In genomic region chr1:240776237-240776636, GRCh38 we compare ENCODE assay signal across 17 cellular contexts.
DNase-seq lines count a peak whose midpoint lies in the region; ATAC-seq, FAIRE-seq and TF ChIP-seq lines count a peak whose summit lies in the region.
"Had no signal": no experiment of that assay in that cellular context is flagged by ENCODE, and none has a peak within 500 bp of the region (broad histone marks: within the 10 kb centered on the region; RNA-seq: fewer than 3 reads in every experiment).

No MANE protein-coding gene starts in this region.

- no peak overlapping the region for H2AFZ ChIP-seq in GM23338

- TF ChIP-seq CTCF in GM23338 (conservative IDR thresholded peaks at IDR 0.05; ENCODE audit: low read depth in 2 of 2) (no peak), RWPE1 (conservative IDR thresholded peaks at IDR 0.05; ENCODE audit: low read depth) (no peak), epithelial cell of esophagus (IDR thresholded peaks at IDR 0.05; ENCODE audit: insufficient read depth, low read depth, low read length, missing control alignments) (no peak), uterus (IDR thresholded peaks at IDR 0.05) (no peak)

- DNase-seq in GM23338 (ENCODE audit: low spot score) = no peak
- peak; percentile 27 for DNase-seq in RWPE1 (ENCODE audit: low spot score)
- DNase-seq in epithelial cell of esophagus (ENCODE audit: low read depth) = peak; percentile 34
- peak; percentile 31 for DNase-seq in small intestine
- no peak for DNase-seq in uterus
- DNase-seq in A172 (ENCODE audit: low spot score) = no peak
- no peak for DNase-seq in anterior cingulate cortex (lab: John Stamatoyannopoulos, UW)
- DNase-seq: C1 segment of cervical spinal cord; CD4-positive, alpha-beta T cell; DMS79; HCEC 1CT had no signal

- CTCF ChIA-PET in RWPE1 (lab: Yijun Ruan, JAX) = interaction anchor here (0.6 to 0.7 kb wide), 2 partner anchors 55 to 712 kb away, joined by 3 read pairs; no protein-coding TSS in a partner anchor

- no peak overlapping the region for H3K27ac Mint-ChIP-seq in GM23338
- H3K27ac Mint-ChIP-seq: B cell; CD4-positive, alpha-beta T cell had no signal

- TF ChIP-seq POLR2A in uterus (IDR thresholded peaks at IDR 0.05) = no peak

- no peaks in the 10 kb centered on the region for H3K36me3 ChIP-seq in GM23338 (ENCODE audit: insufficient read depth)
- H3K36me3 ChIP-seq in small intestine (ENCODE audit: control insufficient read depth in 2 of 2, insufficient read depth in 2 of 2, low read length in 2 of 2) = no peaks in the 10 kb centered on the region
- H3K36me3 ChIP-seq in uterus = no peaks in the 10 kb centered on the region

- H3K27ac ChIP-seq in GM23338 (ENCODE audit: low read depth) (peak overlapping the region; percentile 53; the same call in 1 of the 2 replicates), RWPE1 (no peak overlapping the region), small intestine (ENCODE audit: low read depth in 1 of 2, low read length in 1 of 2) (no peak overlapping the region), uterus (no peak overlapping the region)

- H3K27me3 ChIP-seq in GM23338 (ENCODE audit: insufficient read depth) (no peaks in the 10 kb centered on the region), small intestine (ENCODE audit: control insufficient read depth in 2 of 2, insufficient read depth in 2 of 2, low read length in 2 of 2) (no peaks in the 10 kb centered on the region), uterus (no peaks in the 10 kb centered on the region)

- H3K4me3 ChIP-seq in GM23338 (no peak overlapping the region), epithelial cell of esophagus (ENCODE audit: low read length) (no peak overlapping the region), small intestine (ENCODE audit: low read depth in 1 of 2, low read length in 2 of 2) (no peak overlapping the region), uterus (no peak overlapping the region)
- H3K4me3 ChIP-seq: GM12878 had no signal

- no peaks in the 10 kb centered on the region; the same call in 2 of the 3 replicates for H3K9me3 Mint-ChIP-seq in GM23338
- H3K9me3 Mint-ChIP-seq: CD4-positive, alpha-beta T cell had no signal

- no peaks in the 10 kb centered on the region for H3K4me1 Mint-ChIP-seq in GM23338
- H3K4me1 Mint-ChIP-seq: B cell had no signal

- FAIRE-seq in small intestine (lab: Jason Lieb, UNC) = no peak
- FAIRE-seq: A204.1, GM12878, GM18507, HepG2, HTR-8/SVneo had no signal

- no peak for ATAC-seq in GM23338
- ATAC-seq: GM12878, HepG2 had no signal

- H3F3A ChIP-seq in GM23338 (replicated peaks; ENCODE audit: low read depth) = no peaks in the 10 kb centered on the region

- intact Hi-C loops in uterus (cut with DNase I; ENCODE audit: low total_unique reads) = no loop called here

- H3K36me3 Mint-ChIP-seq in GM23338 (ENCODE audit: low read depth) = 0 out of 3 replicates have a peak, but pooled peaks cover 2% of the 10 kb centered on the region

- no peaks in the 10 kb centered on the region for H3K79me2 ChIP-seq in GM23338 (replicated peaks; ENCODE audit: insufficient read depth)

- no peak overlapping the region for H3K4me3 Mint-ChIP-seq in GM23338
- H3K4me3 Mint-ChIP-seq: B cell; CD4-positive, alpha-beta T cell had no signal

- H3K27me3 Mint-ChIP-seq in GM23338 (ENCODE audit: insufficient read depth, low read depth, poor library complexity) = peaks cover 1% of the 10 kb centered on the region
- H3K27me3 Mint-ChIP-seq: B cell; CD4-positive, alpha-beta T cell had no signal

- H3K9me3 ChIP-seq in small intestine (ENCODE audit: control insufficient read depth, low read depth) (no peaks in the 10 kb centered on the region), uterus (no peaks in the 10 kb centered on the region)

- no peak overlapping the region for H3K4me2 ChIP-seq in GM23338

- H4K20me1 ChIP-seq in GM23338 (replicated peaks; ENCODE audit: insufficient read depth) = no peaks in the 10 kb centered on the region

- POLR2A ChIA-PET in RWPE1 (lab: Yijun Ruan, JAX; ENCODE audit: low non-redundant PET) = no interaction called here

- H3K9me2 ChIP-seq in GM23338 (ENCODE audit: insufficient read depth) = no peaks in the 10 kb centered on the region

- H3K4me1 ChIP-seq in GM23338 (ENCODE audit: insufficient read depth) (no peaks in the 10 kb centered on the region), small intestine (ENCODE audit: control insufficient read depth in 2 of 2, insufficient read depth in 1 of 2, low read depth in 1 of 2, low read length in 1 of 2) (no peaks in the 10 kb centered on the region), uterus (no peaks in the 10 kb centered on the region)

- 30 to 42% (median 38%) methylated on average over 2 of the region's 2 CpGs for WGBS in small intestine, 3 donors

TF ChIP-seq in GM23338, 12 proteins besides CTCF, POLR2A, EP300 and RAD21 (continues in another document):
- TF ChIP-seq POLR2AphosphoS5 (IDR thresholded peaks at IDR 0.05; ENCODE audit: low read depth) (no peak), JUNB (IDR thresholded peaks at IDR 0.05; ENCODE audit: unreplicated experiment) (no peak), REST (IDR thresholded peaks at IDR 0.05; ENCODE audit: unreplicated experiment) (no peak), EZH2 (IDR thresholded peaks at IDR 0.05; ENCODE audit: low read depth, unreplicated experiment) (no peak)
- TF ChIP-seq, protein P1, sequence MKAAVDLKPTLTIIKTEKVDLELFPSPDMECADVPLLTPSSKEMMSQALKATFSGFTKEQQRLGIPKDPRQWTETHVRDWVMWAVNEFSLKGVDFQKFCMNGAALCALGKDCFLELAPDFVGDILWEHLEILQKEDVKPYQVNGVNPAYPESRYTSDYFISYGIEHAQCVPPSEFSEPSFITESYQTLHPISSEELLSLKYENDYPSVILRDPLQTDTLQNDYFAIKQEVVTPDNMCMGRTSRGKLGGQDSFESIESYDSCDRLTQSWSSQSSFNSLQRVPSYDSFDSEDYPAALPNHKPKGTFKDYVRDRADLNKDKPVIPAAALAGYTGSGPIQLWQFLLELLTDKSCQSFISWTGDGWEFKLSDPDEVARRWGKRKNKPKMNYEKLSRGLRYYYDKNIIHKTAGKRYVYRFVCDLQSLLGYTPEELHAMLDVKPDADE (IDR thresholded peaks at IDR 0.05) = no peak

Comparison
In these comparisons a context has a peak if more than half of its experiments do, and no peak if none do; other contexts are left out.
1. DNase-seq: peak in RWPE1 (single experiment), epithelial cell of esophagus (single experiment) and small intestine (single experiment); none in GM23338 (single experiment), uterus (0 of 2), A172 (single experiment) and anterior cingulate cortex (0 of 58).